In genomic region chr4:151362404-151363164, GRCh38 we compare ENCODE assay signal across 8 cellular contexts. TPM values are rescaled to one million over a fixed set of nuclear protein-coding genes. Genes with fewer than 3 reads are reported as not detected.
DNase-seq lines count a peak whose midpoint lies in the region; ATAC-seq, FAIRE-seq and TF ChIP-seq lines count a peak whose summit lies in the region.

No MANE protein-coding gene starts in this region.

- H3K9me3 Mint-ChIP-seq in activated T-cell treated with anti-CD3 and anti-CD28 coated beads, Interleukin-2, amount 50 U/mL, for 72 hours = no peaks in the 10 kb centered on the region
- no peaks in the 10 kb centered on the region for H3K9me3 Mint-ChIP-seq in neural progenitor cell

- H3K4me3 ChIP-seq in KMS-11 (IDR thresholded peaks at IDR 0.05; ENCODE audit: insufficient read depth, low read depth, low read length) (no peak overlapping the region), neural progenitor cell (no peak overlapping the region), stomach (no peak overlapping the region)

- H3K9me3 ChIP-seq in neural progenitor cell (ENCODE audit: low read depth) (no peaks in the 10 kb centered on the region), stomach (no peaks in the 10 kb centered on the region)

- no peaks in the 10 kb centered on the region for H3K4me1 Mint-ChIP-seq in activated T-cell treated with anti-CD3 and anti-CD28 coated beads, Interleukin-2, amount 50 U/mL, for 72 hours (ENCODE audit: low read depth)
- H3K4me1 Mint-ChIP-seq in neural progenitor cell = no peaks in the 10 kb centered on the region

- H4K20me1 ChIP-seq in KMS-11 (ENCODE audit: insufficient read depth) = no peaks in the 10 kb centered on the region
- H4K20me1 ChIP-seq in neural progenitor cell (ENCODE audit: low read depth) = no peaks in the 10 kb centered on the region

- H3F3A ChIP-seq in neural progenitor cell (ENCODE audit: low read depth) = no peaks in the 10 kb centered on the region

- no peaks in the 10 kb centered on the region for H3K4me1 ChIP-seq in KMS-11 (ENCODE audit: low read depth, poor library complexity, severe bottlenecking)
- no peaks in the 10 kb centered on the region for H3K4me1 ChIP-seq in neural progenitor cell
- H3K4me1 ChIP-seq in stomach = peaks cover 0 to 7% (median 5%) of the 10 kb centered on the region in 4 donors

- ATAC-seq in GM21825 (IDR thresholded peaks at IDR 0.05; ENCODE audit: unreplicated experiment) = peak; percentile 98
- ATAC-seq in activated T-cell treated with anti-CD3 and anti-CD28 coated beads, Interleukin-2, amount 50 U/mL, for 72 hours (replicated peaks in 1 of 2) = peak; percentile 95 to 96

- H3K79me2 ChIP-seq in KMS-11 (ENCODE audit: insufficient read depth, low read depth) = no peaks in the 10 kb centered on the region
- no peaks in the 10 kb centered on the region for H3K79me2 ChIP-seq in neural progenitor cell (ENCODE audit: low read depth)

- H3K36me3 ChIP-seq in KMS-11 (ENCODE audit: insufficient read depth) (no peaks in the 10 kb centered on the region), neural progenitor cell (no peaks in the 10 kb centered on the region), stomach (no peaks in the 10 kb centered on the region)

- H2AFZ ChIP-seq in KMS-11 (ENCODE audit: low read depth) = peak overlapping the region; percentile 58; the same call in 1 of the 2 replicates
- H2AFZ ChIP-seq in neural progenitor cell (replicated peaks) = peak overlapping the region; percentile 59

- TF ChIP-seq EP300 in stomach (IDR thresholded peaks at IDR 0.05) = no peak

- H3K27me3 ChIP-seq in KMS-11 (ENCODE audit: insufficient read depth, low read depth) = no peaks in the 10 kb centered on the region
- H3K27me3 ChIP-seq in neural progenitor cell = no peaks in the 10 kb centered on the region
- no peaks in the 10 kb centered on the region for H3K27me3 ChIP-seq in stomach

- WGBS in stomach, 5 donors = 33 to 46% (median 46%) methylated on average over 12 to 14 of the region's 14 CpGs

- peak; percentile 83 for DNase-seq in EL
- peak; percentile 48 for DNase-seq in RCC 7860 (ENCODE audit: low spot score)
- DNase-seq in activated T-cell treated with anti-CD3 and anti-CD28 coated beads, Interleukin-2, amount 50 U/mL, for 72 hours = peak; percentile 79 to 80
- peak; percentile 88 for DNase-seq in fibroblast of peridontal ligament (ENCODE audit: extremely low read depth)
- DNase-seq in neural progenitor cell (ENCODE audit: low spot score) = peak; percentile 89
- peak; percentile 82 for DNase-seq in stomach

- no peak overlapping the region for H3K4me2 ChIP-seq in KMS-11
- H3K4me2 ChIP-seq in neural progenitor cell = no peak overlapping the region

- TF ChIP-seq POLR2A in stomach (IDR thresholded peaks at IDR 0.05) = no peak

- intact Hi-C loops in stomach (cut with DNase I; ENCODE audit: low total_unique reads) = no loop called here

- H3K36me3 Mint-ChIP-seq in activated T-cell treated with anti-CD3 and anti-CD28 coated beads, Interleukin-2, amount 50 U/mL, for 72 hours (ENCODE audit: insufficient read depth in 2 of 2) = no peaks in the 10 kb centered on the region
- no peaks in the 10 kb centered on the region for H3K36me3 Mint-ChIP-seq in neural progenitor cell

- H3K9ac ChIP-seq in KMS-11 = no peak overlapping the region
- no peak overlapping the region for H3K9ac ChIP-seq in neural progenitor cell

- H3K27me3 Mint-ChIP-seq in activated T-cell treated with anti-CD3 and anti-CD28 coated beads, Interleukin-2, amount 50 U/mL, for 72 hours (ENCODE audit: low read depth) = peaks cover 11% of the 10 kb centered on the region
- no peaks in the 10 kb centered on the region for H3K27me3 Mint-ChIP-seq in neural progenitor cell (ENCODE audit: insufficient read depth, low read depth)

- H3K4me3 Mint-ChIP-seq in activated T-cell treated with anti-CD3 and anti-CD28 coated beads, Interleukin-2, amount 50 U/mL, for 72 hours = no peak overlapping the region
- no peak overlapping the region for H3K4me3 Mint-ChIP-seq in neural progenitor cell

- peak; percentile 31 for FAIRE-seq in RCC 7860 (lab: Jason Lieb, UNC)

- peak; percentile 95 for TF ChIP-seq CTCF in KMS-11 (conservative IDR thresholded peaks at IDR 0.05; ENCODE audit: low read depth, low read length)
- peak; percentile 99 for TF ChIP-seq CTCF in neural progenitor cell (IDR thresholded peaks at IDR 0.05)
- TF ChIP-seq CTCF in stomach (IDR thresholded peaks at IDR 0.05) = peak in 6 of 7 experiments; percentile 66 to 98 (median 96)

- H3K27ac ChIP-seq in KMS-11 (no peak overlapping the region), neural progenitor cell (no peak overlapping the region), stomach (no peak overlapping the region)

- no peak overlapping the region for H3K27ac Mint-ChIP-seq in activated T-cell treated with anti-CD3 and anti-CD28 coated beads, Interleukin-2, amount 50 U/mL, for 72 hours
- no peak overlapping the region for H3K27ac Mint-ChIP-seq in neural progenitor cell

RNA-seq across cellular contexts. Expression of gene SH3D19, which starts 37.2 kb away (rescaled TPM):
- under 1 TPM in 1 of 2 donors, not detected in 1; 0.74 TPM for total RNA-seq in activated T-cell treated with anti-CD3 and anti-CD28 coated beads, Interleukin-2, amount 50 U/mL, for 72 hours
- total RNA-seq in neural progenitor cell (ENCODE audit: low replicate concordance) (38.3 and 39.3 TPM in 2 replicates), stomach (100 to 1,000 TPM in 2 of 5 donors, 10 to 100 TPM in 3; 54.3 to 129 (median 93.7) TPM)
- 10 to 100 TPM; 11.0 to 40.6 (median 29.0) TPM for polyA plus RNA-seq in stomach

RNA-seq across cellular contexts. Expression of gene FHIP1A, which starts 46.4 kb away (rescaled TPM):
- under 1 TPM; 0.22 to 0.53 TPM for total RNA-seq in activated T-cell treated with anti-CD3 and anti-CD28 coated beads, Interleukin-2, amount 50 U/mL, for 72 hours
- total RNA-seq in neural progenitor cell (ENCODE audit: low replicate concordance) (12.7 and 25.7 TPM in 2 replicates), stomach (100 to 1,000 TPM in 1 of 5 donors, 10 to 100 TPM in 4; 11.6 to 177 (median 17.6) TPM)
- polyA plus RNA-seq in stomach = 1 to 10 TPM in 1 of 3 donors, under 1 TPM in 2; 0.90 to 1.1 (median 1.00) TPM

Comparison
In these comparisons a context has a peak if more than half of its experiments do, and no peak if none do; other contexts are left out.
1. RNA of gene SH3D19, which starts 37.2 kb away (total RNA-seq): 54.3 to 129 TPM in stomach and 38.3 to 39.3 TPM in neural progenitor cell; 0.74 TPM in activated T-cell treated with anti-CD3 and anti-CD28 coated beads, Interleukin-2, amount 50 U/mL, for 72 hours; every median in the first group is over 10 times any median in the second.
2. Peak in every context shown above with its lines, with median percentiles within 50 percentile points of each other: DNase-seq and CTCF ChIP-seq.